24 cellular contexts compared by ENCODE assay signal in genomic region chrX:150605603-150606002, GRCh38. TPM values are rescaled to one million over a fixed set of nuclear protein-coding genes. Genes with fewer than 3 reads are reported as not detected.
DNase-seq lines count a peak whose midpoint lies in the region; ATAC-seq and TF ChIP-seq lines count a peak whose summit lies in the region.
"Had no signal": no experiment of that assay in that cellular context is flagged by ENCODE, and none has a peak within 500 bp of the region (broad histone marks: within the 10 kb centered on the region; RNA-seq: fewer than 3 reads in every experiment).

No MANE protein-coding gene starts in this region.

- peak; percentile 15 for DNase-seq in SIG-M5 treated with dmso at 0.1 percent for 504 hours (lab: John Stamatoyannopoulos, UW; ENCODE audit: unreplicated experiment)
- no peak for DNase-seq in SIG-M5 (lab: John Stamatoyannopoulos, UW)
- peak; percentile 24 for DNase-seq in colonic mucosa
- no peak for DNase-seq in left lung
- no peak for DNase-seq in upper lobe of right lung
- no peak for DNase-seq in Karpas-422
- DNase-seq in NCI-H446 (lab: John Stamatoyannopoulos, UW) = no peak
- DNase-seq: Caco-2; CD8-positive, alpha-beta T cell; H9; HFFc6; NCI-H1092; NCI-H1417 treated with DMSO at 0.1 percent for 48 hours; NCI-H1694 treated with DMSO at 0.1 percent for 48 hours; NCI-H2081; NCI-H524 treated with DMSO at 0.1 percent for 48 hours; OCI-M1; SJCRH30 had no signal

- H3K4me1 ChIP-seq in colonic mucosa = no peaks in the 10 kb centered on the region
- no peaks in the 10 kb centered on the region for H3K4me1 ChIP-seq in left lung
- H3K4me1 ChIP-seq in upper lobe of right lung = no peaks in the 10 kb centered on the region
- H3K4me1 ChIP-seq in Karpas-422 (ENCODE audit: low read length) = no peaks in the 10 kb centered on the region
- H3K4me1 ChIP-seq: Caco-2, SJCRH30 had no signal

- TF ChIP-seq CTCF in colonic mucosa (IDR thresholded peaks at IDR 0.05) (no peak), left lung (IDR thresholded peaks at IDR 0.05) (no peak), upper lobe of right lung (IDR thresholded peaks at IDR 0.05) (no peak)

- H3K36me3 ChIP-seq in colonic mucosa (no peaks in the 10 kb centered on the region), left lung (peaks cover 0 to 8% of the 10 kb centered on the region in 2 donors), upper lobe of right lung (peaks cover 11% of the 10 kb centered on the region), Karpas-422 (ENCODE audit: insufficient read depth, low read length) (no peaks in the 10 kb centered on the region)
- H3K36me3 ChIP-seq: SJCRH30 had no signal

- no peaks in the 10 kb centered on the region for H3K9me2 ChIP-seq in Karpas-422 (replicated peaks; ENCODE audit: insufficient read depth, low read length)

- H2AFZ ChIP-seq in Karpas-422 (ENCODE audit: low read length) = no peak overlapping the region
- H2AFZ ChIP-seq: GM23338 had no signal

- H3K27ac ChIP-seq in colonic mucosa (no peak overlapping the region), left lung (no peak overlapping the region), upper lobe of right lung (no peak overlapping the region), Karpas-422 (ENCODE audit: low read length) (no peak overlapping the region)
- H3K27ac ChIP-seq: C4-2B, KMS-11, SJCRH30 had no signal

- H3K79me2 ChIP-seq in Karpas-422 (ENCODE audit: low read length) = no peaks in the 10 kb centered on the region

- H3K9ac ChIP-seq in colonic mucosa (ENCODE audit: low read depth in 2 of 2, low read length in 2 of 2) = no peak overlapping the region
- no peak overlapping the region for H3K9ac ChIP-seq in Karpas-422 (ENCODE audit: low read length)
- H3K9ac ChIP-seq: KMS-11 had no signal

- H4K20me1 ChIP-seq in Karpas-422 (ENCODE audit: insufficient read depth, low read depth, low read length) = no peaks in the 10 kb centered on the region

- H3K4me3 ChIP-seq in colonic mucosa (no peak overlapping the region), left lung (no peak overlapping the region), upper lobe of right lung (no peak overlapping the region), Karpas-422 (ENCODE audit: low read length) (no peak overlapping the region)
- H3K4me3 ChIP-seq: GM12878, GM23338, SJCRH30 had no signal

- H3K27me3 ChIP-seq in colonic mucosa (no peaks in the 10 kb centered on the region), left lung (no peaks in the 10 kb centered on the region), upper lobe of right lung (no peaks in the 10 kb centered on the region), Karpas-422 (ENCODE audit: low read length) (no peaks in the 10 kb centered on the region)
- H3K27me3 ChIP-seq: SJCRH30 had no signal

- intact Hi-C loops in colonic mucosa (cut with DNase I) (no loop called here), left lung (cut with DNase I) (no loop called here), upper lobe of right lung (cut with DNase I) (no loop called here)

- ATAC-seq in left lung (peak; percentile 74), upper lobe of right lung (peak; percentile 31), HG03354 (IDR thresholded peaks at IDR 0.05; ENCODE audit: poor library complexity, severe bottlenecking, unreplicated experiment) (no peak)
- ATAC-seq: CD8-positive, alpha-beta T cell; GM12878; GM23338; SK-N-SH treated with all-trans-retinoic acid at 6 μM for 48 hours had no signal

- no peaks in the 10 kb centered on the region for H3K9me3 ChIP-seq in colonic mucosa
- no peaks in the 10 kb centered on the region for H3K9me3 ChIP-seq in left lung
- no peaks in the 10 kb centered on the region for H3K9me3 ChIP-seq in upper lobe of right lung
- H3K9me3 ChIP-seq in Karpas-422 (ENCODE audit: low read length) = no peaks in the 10 kb centered on the region
- H3K9me3 ChIP-seq: Caco-2, SJCRH30 had no signal

- no peak overlapping the region for H3K4me2 ChIP-seq in Karpas-422 (ENCODE audit: low read depth, low read length, poor library complexity, severe bottlenecking)
- H3K4me2 ChIP-seq: GM23338, KMS-11 had no signal

RNA-seq across cellular contexts. Expression of gene MTM1, which starts 37.2 kb away (rescaled TPM):
- total RNA-seq in colonic mucosa (10 to 100 TPM; 36.8 to 61.3 TPM), left lung (10 to 100 TPM; 16.7 to 21.9 TPM), upper lobe of right lung (28.4 TPM)
- total RNA-seq in Karpas-422 (2014; rRNA removed; shearing (Covaris generic); ENCODE audit: low replicate concordance) = 6.0 and 15.8 TPM in 2 replicates

Comparison
In these comparisons a context has a peak if more than half of its experiments do, and no peak if none do; other contexts are left out.
1. DNase-seq: peak in SIG-M5 treated with dmso at 0.1 percent for 504 hours (single experiment) and colonic mucosa (single experiment); none in SIG-M5 (single experiment), left lung (0 of 2), upper lobe of right lung (single experiment), Karpas-422 (single experiment) and NCI-H446 (0 of 2).